ENCODE assay signal across 12 cellular contexts in genomic region chr15:70265466-70265978, GRCh38.
DNase-seq lines count a peak whose midpoint lies in the region; ATAC-seq, FAIRE-seq and TF ChIP-seq lines count a peak whose summit lies in the region.
"Had no signal": no experiment of that assay in that cellular context is flagged by ENCODE, and none has a peak within 500 bp of the region (broad histone marks: within the 10 kb centered on the region; RNA-seq: fewer than 3 reads in every experiment).

No MANE protein-coding gene starts in this region.

- no peak for FAIRE-seq in small intestine (lab: Jason Lieb, UNC)

- H3K79me2 ChIP-seq in PC-9 (ENCODE audit: low read depth), result no peaks in the 10 kb centered on the region

- WGBS in sigmoid colon, 2 donors, result 81 to 83% methylated on average over 9 of the region's 9 CpGs
- WGBS in small intestine, 3 donors, result 76 to 86% (median 81%) methylated on average over 9 of the region's 9 CpGs

- no peaks in the 10 kb centered on the region for H3K36me3 ChIP-seq in right atrium auricular region
- no peaks in the 10 kb centered on the region for H3K36me3 ChIP-seq in PC-9 (ENCODE audit: low read depth)
- H3K36me3 ChIP-seq in upper lobe of right lung, result no peaks in the 10 kb centered on the region
- H3K36me3 ChIP-seq in sigmoid colon, result no peaks in the 10 kb centered on the region
- no peaks in the 10 kb centered on the region for H3K36me3 ChIP-seq in small intestine (ENCODE audit: control insufficient read depth in 2 of 2, insufficient read depth in 2 of 2, low read length in 2 of 2)

- no peak overlapping the region for H3K4me2 ChIP-seq in PC-9

- no peak for TF ChIP-seq EP300 in sigmoid colon (IDR thresholded peaks at IDR 0.05)

- H3K27ac ChIP-seq in right atrium auricular region (no peak overlapping the region), PC-9 (no peak overlapping the region), foreskin keratinocyte (no peak overlapping the region), upper lobe of right lung (no peak overlapping the region), sigmoid colon (peak overlapping the region in 1 of 4 donors; percentile 50), small intestine (ENCODE audit: low read depth in 1 of 2, low read length in 1 of 2) (no peak overlapping the region)

- H3F3A ChIP-seq in PC-9 (ENCODE audit: insufficient read depth, low read depth), result peaks cover 37% of the 10 kb centered on the region; the same call in 1 of the 2 replicates

- H2AFZ ChIP-seq in PC-9, result no peak overlapping the region

- H3K4me3 ChIP-seq in right atrium auricular region (no peak overlapping the region), PC-9 (no peak overlapping the region), upper lobe of right lung (no peak overlapping the region), sigmoid colon (no peak overlapping the region), small intestine (ENCODE audit: low read depth in 1 of 2, low read length in 2 of 2) (no peak overlapping the region)

- ATAC-seq in Right ventricle myocardium inferior (no peak), foreskin keratinocyte (no peak), upper lobe of right lung (no peak)
- ATAC-seq: stimulated activated memory B cell treated with anti-CD40 and anti-IgM and Interleukin-4, amounts not matched to agents 10 μg/mL and 1 μg/mL and 100 μg/mL, for 72 hours had no signal

- H3K9me2 ChIP-seq in PC-9 (ENCODE audit: insufficient read depth), result no peaks in the 10 kb centered on the region

- BruUV-seq in PC-9 (replicated peaks; lab: Mats Ljungman, UMichigan), result no TSS peak

- no peaks in the 10 kb centered on the region for H3K9me3 ChIP-seq in right atrium auricular region
- no peaks in the 10 kb centered on the region for H3K9me3 ChIP-seq in PC-9 (ENCODE audit: insufficient read depth, low read depth)
- no peaks in the 10 kb centered on the region for H3K9me3 ChIP-seq in upper lobe of right lung
- H3K9me3 ChIP-seq in sigmoid colon, result no peaks in the 10 kb centered on the region
- H3K9me3 ChIP-seq in small intestine (ENCODE audit: control insufficient read depth, low read depth), result no peaks in the 10 kb centered on the region

- TF ChIP-seq POLR2A in sigmoid colon (IDR thresholded peaks at IDR 0.05), result no peak

- DNase-seq in right atrium auricular region (ENCODE audit: low spot score), result no peak
- no peak for DNase-seq in Right ventricle myocardium inferior (ENCODE audit: missing footprints)
- DNase-seq in PC-9, result no peak
- no peak for DNase-seq in foreskin keratinocyte
- no peak for DNase-seq in upper lobe of right lung
- no peak for DNase-seq in Kasumi-1 (lab: John Stamatoyannopoulos, UW)
- no peak for DNase-seq in sigmoid colon
- no peak for DNase-seq in small intestine
- DNase-seq: activated effector memory CD4-positive, alpha-beta T cell treated with anti-CD3 and anti-CD28 coated beads, Interleukin-2, amount 50 U/mL, for 16 hours; NCI-H1694; SW 1271 had no signal

- CTCF ChIA-PET in PC-9 (lab: Charles Lee), result no interaction called here

- peak; percentile 17 to 49 for TF ChIP-seq CTCF in right atrium auricular region (IDR thresholded peaks at IDR 0.05)
- TF ChIP-seq CTCF in PC-9 (conservative IDR thresholded peaks at IDR 0.05), result peak; percentile 28; the same call in 1 of the 2 replicates
- TF ChIP-seq CTCF in foreskin keratinocyte (conservative IDR thresholded peaks at IDR 0.05), result peak; percentile 27
- TF ChIP-seq CTCF in upper lobe of right lung (IDR thresholded peaks at IDR 0.05), result peak; percentile 20
- TF ChIP-seq CTCF in sigmoid colon (IDR thresholded peaks at IDR 0.05), result no peak

- no peaks in the 10 kb centered on the region for H3K27me3 ChIP-seq in right atrium auricular region
- H3K27me3 ChIP-seq in PC-9 (ENCODE audit: insufficient read depth, low read depth), result no peaks in the 10 kb centered on the region
- peaks cover 54% of the 10 kb centered on the region for H3K27me3 ChIP-seq in foreskin keratinocyte
- no peaks in the 10 kb centered on the region for H3K27me3 ChIP-seq in upper lobe of right lung
- no peaks in the 10 kb centered on the region for H3K27me3 ChIP-seq in sigmoid colon
- H3K27me3 ChIP-seq in small intestine (ENCODE audit: control insufficient read depth in 2 of 2, insufficient read depth in 2 of 2, low read length in 2 of 2), result no peaks in the 10 kb centered on the region

- H4K20me1 ChIP-seq in PC-9 (ENCODE audit: insufficient read depth), result no peaks in the 10 kb centered on the region

- intact Hi-C loops in Right ventricle myocardium inferior (cut with DNase I) (loop anchor here (5.0 kb wide), 1 partner anchor 168 kb away; the partner anchor contains the start of gene TLE3), PC-9 (cut with micrococcal nuclease; ENCODE audit: unreplicated experiment) (no loop called here), upper lobe of right lung (cut with DNase I) (no loop called here), sigmoid colon (cut with DNase I) (loop anchor here (2.0 to 10.0 kb wide), 3 partner anchors 71 to 165 kb away; no protein-coding TSS in a partner anchor)

- H3K4me1 ChIP-seq in right atrium auricular region, result peaks cover 0 to 66% of the 10 kb centered on the region in 2 donors
- H3K4me1 ChIP-seq in PC-9 (replicated peaks; ENCODE audit: insufficient read depth), result peaks cover 57% of the 10 kb centered on the region
- peaks cover 8% of the 10 kb centered on the region for H3K4me1 ChIP-seq in foreskin keratinocyte
- H3K4me1 ChIP-seq in upper lobe of right lung, result peaks cover 41% of the 10 kb centered on the region
- peaks cover 0 to 80% (median 60%) of the 10 kb centered on the region in 4 donors for H3K4me1 ChIP-seq in sigmoid colon
- H3K4me1 ChIP-seq in small intestine (ENCODE audit: control insufficient read depth in 2 of 2, insufficient read depth in 1 of 2, low read depth in 1 of 2, low read length in 1 of 2), result peaks cover 0 to 2% of the 10 kb centered on the region in 2 donors

- POLR2A ChIA-PET in PC-9 (lab: Charles Lee; ENCODE audit: unreplicated experiment), result no interaction called here

Comparison
In these comparisons a context has a peak if more than half of its experiments do, and no peak if none do; other contexts are left out.
1. CTCF ChIP-seq: peak in right atrium auricular region (2 of 2), PC-9 (single experiment), foreskin keratinocyte (single experiment) and upper lobe of right lung (single experiment); none in sigmoid colon (0 of 4).
2. intact Hi-C loops: an anchor here in Right ventricle myocardium inferior (5.0 kb wide) and sigmoid colon (2.0 to 10.0 kb wide); none called in PC-9 and upper lobe of right lung.